8 cellular contexts compared by ENCODE assay signal in genomic region chr2:69012310-69013122, GRCh38. TPM values are rescaled to one million over a fixed set of nuclear protein-coding genes. Genes with fewer than 3 reads are reported as not detected.
DNase-seq lines count a peak whose midpoint lies in the region; ATAC-seq, FAIRE-seq and TF ChIP-seq lines count a peak whose summit lies in the region.

No MANE protein-coding gene starts in this region.

- peaks cover 0 to 16% of the 10 kb centered on the region in 2 experiments; a peak in 3 of 5 replicates for H3K27me3 ChIP-seq in HepG2 (ENCODE audit: control insufficient read depth in 1 of 2, insufficient read depth in 2 of 2, low read length in 2 of 2)

- H3K4me3 ChIP-seq in coronary artery (peak overlapping the region; percentile 95), HepG2 (replicated peaks in 1 of 3; ENCODE audit: insufficient read depth in 1 of 3, low read depth in 2 of 3, low read length in 3 of 3) (peak overlapping the region; percentile 67 to 94 (median 72))

- ATAC-seq in activated CD4-positive, CD25-positive, alpha-beta regulatory T cell treated with anti-CD3 and anti-CD28 coated beads, Interleukin-2, amount 50 U/mL, for 24 hours = no peak
- ATAC-seq in activated B cell treated with CpG ODN at 0.5 μM for 24 hours (ENCODE audit: low read depth) = peak; percentile 58
- ATAC-seq in HepG2 = peak; percentile 55

- no peak overlapping the region for H2AFZ ChIP-seq in HepG2 (ENCODE audit: low read length)

- WGBS in HepG2 (ENCODE audit: low lambda C conversion rate) = 16% methylated on average over 27 of the region's 27 CpGs

- H3K4me1 Mint-ChIP-seq in activated B cell treated with CpG ODN at 0.5 μM for 24 hours = peaks cover 14% of the 10 kb centered on the region

- H3K4me1 ChIP-seq in HepG2 (ENCODE audit: insufficient read depth, low read length) = peaks cover 36% of the 10 kb centered on the region

- POLR2A ChIA-PET in activated B cell treated with CpG ODN at 0.5 μM for 24 hours (lab: Charles Lee) = no interaction called here
- POLR2A ChIA-PET in HepG2 (lab: Yijun Ruan, JAX) = no interaction called here

- H3K9me3 Mint-ChIP-seq in activated B cell treated with CpG ODN at 0.5 μM for 24 hours = no peaks in the 10 kb centered on the region

- H3K36me3 ChIP-seq in HepG2 (replicated peaks in 1 of 2; ENCODE audit: control insufficient read depth in 1 of 2, insufficient read depth in 2 of 2, low read length in 2 of 2) = no peaks in the 10 kb centered on the region

- CTCF ChIA-PET in activated B cell treated with CpG ODN at 0.5 μM for 24 hours (lab: Charles Lee) = no interaction called here
- CTCF ChIA-PET in HepG2 (lab: Yijun Ruan, JAX; ENCODE audit: low intra/inter-chr PET ratio, low total read pairs) = interaction anchor here (1.2 to 3.4 kb wide), 2 partner anchors 69 to 295 kb away, joined by 3 to 13 read pairs; no protein-coding TSS in a partner anchor

- H3K9me3 ChIP-seq in HepG2 (ENCODE audit: low read length) = no peaks in the 10 kb centered on the region

- H3K27ac Mint-ChIP-seq in activated B cell treated with CpG ODN at 0.5 μM for 24 hours = no peak overlapping the region

- H4K20me1 ChIP-seq in HepG2 (ENCODE audit: insufficient read depth, low read length) = no peaks in the 10 kb centered on the region

- no peak for TF ChIP-seq RAD21 in HepG2 (CRISPR knock-in tag; IDR thresholded peaks at IDR 0.05)

- BruUV-seq in HepG2 (replicated peaks; lab: Mats Ljungman, UMichigan) = no TSS peak

- intact Hi-C loops in activated B cell treated with CpG ODN at 0.5 μM for 24 hours (cut with micrococcal nuclease) (loop anchor here (1.0 to 5.0 kb wide), 2 partner anchors 295 to 545 kb away; partner anchors contain the start of genes APLF and FBXO48), HepG2 (cut with micrococcal nuclease; ENCODE audit: unreplicated experiment) (loop anchor here (1.0 to 10.0 kb wide), 2 partner anchors 68 to 422 kb away; partner anchors contain the start of gene NFU1)

- H3K27me3 Mint-ChIP-seq in activated B cell treated with CpG ODN at 0.5 μM for 24 hours = peaks cover 55% of the 10 kb centered on the region

- in situ Hi-C loops in HepG2 (cut with HindIII; ENCODE audit: extremely low pct_ligation_motif_present, low pct_unique_long_range_greater_than_20kb) = no loop called here

- no peaks in the 10 kb centered on the region for H3K79me2 ChIP-seq in HepG2 (ENCODE audit: insufficient read depth, low read length)

- TF ChIP-seq CTCF in activated B cell treated with CpG ODN at 0.5 μM for 24 hours (IDR thresholded peaks at IDR 0.05) (no peak), coronary artery (IDR thresholded peaks at IDR 0.05) (peak; percentile 77), HepG2 (CRISPR knock-in tag; IDR thresholded peaks at IDR 0.05) (peak; percentile 84)

- no peak overlapping the region for H3K9ac ChIP-seq in HepG2 (ENCODE audit: insufficient read depth, low read depth, low read length)

- peak in 3 of 4 experiments; percentile 3 to 18 (median 7) for DNase-seq in activated CD4-positive, CD25-positive, alpha-beta regulatory T cell (lab: John Stamatoyannopoulos, UW)
- peak; percentile 83 for DNase-seq in NCI-H1105 treated with DMSO at 0.1 percent for 48 hours (lab: John Stamatoyannopoulos, UW)
- peak; percentile 33 for DNase-seq in activated B cell treated with CpG ODN at 0.5 μM for 24 hours
- no peak for DNase-seq in coronary artery (ENCODE audit: low spot score)
- DNase-seq in HepG2 (ENCODE audit: low spot score) = peak; percentile 66
- DNase-seq in stimulated activated CD4-positive, alpha-beta T cell treated with anti-CD3 and anti-CD28 coated beads, Interleukin-4, amount 100 ng/mL, for 1 hour = peak; percentile 51
- no peak for DNase-seq in HT-29 (ENCODE audit: low spot score)

- H3K4me3 Mint-ChIP-seq in activated B cell treated with CpG ODN at 0.5 μM for 24 hours = peak overlapping the region; percentile 64

- H3K27ac ChIP-seq in coronary artery = peak overlapping the region; percentile 77 to 96
- no peak overlapping the region for H3K27ac ChIP-seq in HepG2 (ENCODE audit: extremely low read length, insufficient read depth, low read length)

- no peak for TF ChIP-seq POLR2A in HepG2 (IDR thresholded peaks at IDR 0.05; ENCODE audit: insufficient read depth in 1 of 2, low read depth in 2 of 2, low read length in 2 of 2)

- no peak for TF ChIP-seq EP300 in HepG2 (IDR thresholded peaks at IDR 0.05; ENCODE audit: low read depth in 2 of 2, low read length in 2 of 2)
- TF ChIP-seq EP300 in HepG2 (CRISPR knock-in tag; IDR thresholded peaks at IDR 0.05; ENCODE audit: borderline replicate concordance) = no peak

- FAIRE-seq in HepG2 (lab: Jason Lieb, UNC) = peak; percentile 42

- peak overlapping the region; percentile 83 for H3K4me2 ChIP-seq in HepG2 (ENCODE audit: low read depth, low read length)

- H3K36me3 Mint-ChIP-seq in activated B cell treated with CpG ODN at 0.5 μM for 24 hours (ENCODE audit: low read depth) = no peaks in the 10 kb centered on the region

RNA-seq across cellular contexts. Expression of gene ANTXR1, which starts 0.5 kb away (rescaled TPM):
- not detected in 2 replicates for total RNA-seq in activated B cell treated with CpG ODN at 0.5 μM for 24 hours
- total RNA-seq in HepG2 (2016; rRNA removed; fragmentation: Illumina TruSeq; extraction: Trizol) = 9.2 and 12.7 TPM in 2 replicates
- 1.9 and 2.4 TPM in 2 replicates for total RNA-seq in HepG2 (2016; cell fraction: cytosol; rRNA removed; fragmentation: Illumina TruSeq; extraction: Trizol; ENCODE audit: low read depth)
- 7.7 and 13.3 TPM in 2 replicates for total RNA-seq in HepG2 (2016; cell fraction: insoluble cytoplasmic fraction; rRNA removed; fragmentation: Illumina TruSeq; extraction: Trizol)
- 8.7 TPM in 2 replicates for total RNA-seq in HepG2 (2016; cell fraction: membrane; rRNA removed; fragmentation: Illumina TruSeq; extraction: Trizol)
- 25.0 and 27.3 TPM in 2 replicates for total RNA-seq in HepG2 (2016; cell fraction: nucleus; rRNA removed; fragmentation: Illumina TruSeq; extraction: Trizol)
- polyA plus RNA-seq in HepG2 (2011; rRNA removed) = 3.6 and 4.5 TPM in 2 replicates
- polyA plus RNA-seq in HepG2 (2011; cell fraction: cytosol; rRNA removed) = 2.8 and 3.6 TPM in 2 replicates
- polyA plus RNA-seq in HepG2 (2011; cell fraction: nucleus; rRNA removed) = 4.9 and 6.2 TPM in 2 replicates
- polyA plus RNA-seq in HepG2 (2012) = 5.4 and 5.7 TPM in 2 replicates
- polyA plus RNA-seq in HepG2 (2016; cell fraction: cytosol; fragmentation: Illumina TruSeq; extraction: Trizol; ENCODE audit: low read depth) = 2.8 TPM in 2 replicates
- polyA plus RNA-seq in HepG2 (2016; cell fraction: insoluble cytoplasmic fraction; fragmentation: Illumina TruSeq; extraction: Trizol; ENCODE audit: low read depth) = 13.7 and 15.0 TPM in 2 replicates
- 7.6 and 7.7 TPM in 2 replicates for polyA plus RNA-seq in HepG2 (2016; cell fraction: membrane; fragmentation: Illumina TruSeq; extraction: Trizol; ENCODE audit: low read depth)
- polyA plus RNA-seq in HepG2 (2016; cell fraction: nucleus; fragmentation: Illumina TruSeq; extraction: Trizol; ENCODE audit: insufficient read depth, low read depth) = 30.8 and 33.8 TPM in 2 replicates
- polyA minus RNA-seq in HepG2 (2011; rRNA and poly(A)+ RNA removed; ENCODE audit: low replicate concordance) = 9.6 and 50.4 TPM in 2 replicates
- polyA minus RNA-seq in HepG2 (2011; cell fraction: cytosol; rRNA and poly(A)+ RNA removed) = 5.2 and 6.2 TPM in 2 replicates
- polyA minus RNA-seq in HepG2 (2011; cell fraction: nucleus; rRNA and poly(A)+ RNA removed) = 12.5 and 14.8 TPM in 2 replicates
- total RNA-seq in HT-29 (2014; rRNA removed; shearing (Covaris generic)) = not detected in 2 replicates

RNA-seq across cellular contexts. Expression of gene GKN1, which starts 38.1 kb away (rescaled TPM):
- not detected in 2 replicates for total RNA-seq in activated B cell treated with CpG ODN at 0.5 μM for 24 hours
- total RNA-seq in HepG2 (2016; rRNA removed; fragmentation: Illumina TruSeq; extraction: Trizol) = not detected in 2 replicates
- not detected in 2 replicates for total RNA-seq in HepG2 (2016; cell fraction: cytosol; rRNA removed; fragmentation: Illumina TruSeq; extraction: Trizol; ENCODE audit: low read depth)
- not detected in 2 replicates for total RNA-seq in HepG2 (2016; cell fraction: insoluble cytoplasmic fraction; rRNA removed; fragmentation: Illumina TruSeq; extraction: Trizol)
- total RNA-seq in HepG2 (2016; cell fraction: membrane; rRNA removed; fragmentation: Illumina TruSeq; extraction: Trizol) = not detected in 2 replicates
- total RNA-seq in HepG2 (2016; cell fraction: nucleus; rRNA removed; fragmentation: Illumina TruSeq; extraction: Trizol) = not detected in 2 replicates
- not detected in 2 replicates for polyA plus RNA-seq in HepG2 (2011; rRNA removed)
- polyA plus RNA-seq in HepG2 (2011; cell fraction: cytosol; rRNA removed) = not detected in 2 replicates
- polyA plus RNA-seq in HepG2 (2011; cell fraction: nucleus; rRNA removed) = not detected in 2 replicates
- polyA plus RNA-seq in HepG2 (2012) = not detected in 2 replicates
- not detected in 2 replicates for polyA plus RNA-seq in HepG2 (2016; cell fraction: cytosol; fragmentation: Illumina TruSeq; extraction: Trizol; ENCODE audit: low read depth)
- polyA plus RNA-seq in HepG2 (2016; cell fraction: insoluble cytoplasmic fraction; fragmentation: Illumina TruSeq; extraction: Trizol; ENCODE audit: low read depth) = not detected in 2 replicates
- polyA plus RNA-seq in HepG2 (2016; cell fraction: membrane; fragmentation: Illumina TruSeq; extraction: Trizol; ENCODE audit: low read depth) = not detected in 2 replicates
- polyA plus RNA-seq in HepG2 (2016; cell fraction: nucleus; fragmentation: Illumina TruSeq; extraction: Trizol; ENCODE audit: insufficient read depth, low read depth) = not detected in 2 replicates
- not detected in 2 replicates for polyA minus RNA-seq in HepG2 (2011; rRNA and poly(A)+ RNA removed; ENCODE audit: low replicate concordance)
- not detected in 2 replicates for polyA minus RNA-seq in HepG2 (2011; cell fraction: cytosol; rRNA and poly(A)+ RNA removed)
- polyA minus RNA-seq in HepG2 (2011; cell fraction: nucleus; rRNA and poly(A)+ RNA removed) = not detected in 2 replicates
- not detected in 2 replicates for total RNA-seq in HT-29 (2014; rRNA removed; shearing (Covaris generic))

RNA-seq across cellular contexts. Expression of gene GKN2, which starts 59.8 kb away (rescaled TPM):
- total RNA-seq in activated B cell treated with CpG ODN at 0.5 μM for 24 hours = not detected in 2 replicates
- not detected in 2 replicates for total RNA-seq in HepG2 (2016; rRNA removed; fragmentation: Illumina TruSeq; extraction: Trizol)
- total RNA-seq in HepG2 (2016; cell fraction: cytosol; rRNA removed; fragmentation: Illumina TruSeq; extraction: Trizol; ENCODE audit: low read depth) = not detected in 2 replicates
- not detected in 2 replicates for total RNA-seq in HepG2 (2016; cell fraction: insoluble cytoplasmic fraction; rRNA removed; fragmentation: Illumina TruSeq; extraction: Trizol)
- total RNA-seq in HepG2 (2016; cell fraction: membrane; rRNA removed; fragmentation: Illumina TruSeq; extraction: Trizol) = not detected in 2 replicates
- not detected in 2 replicates for total RNA-seq in HepG2 (2016; cell fraction: nucleus; rRNA removed; fragmentation: Illumina TruSeq; extraction: Trizol)
- polyA plus RNA-seq in HepG2 (2011; rRNA removed) = not detected in 2 replicates
- polyA plus RNA-seq in HepG2 (2011; cell fraction: cytosol; rRNA removed) = not detected in 2 replicates
- not detected in 2 replicates for polyA plus RNA-seq in HepG2 (2011; cell fraction: nucleus; rRNA removed)
- not detected in 2 replicates for polyA plus RNA-seq in HepG2 (2012)
- polyA plus RNA-seq in HepG2 (2016; cell fraction: cytosol; fragmentation: Illumina TruSeq; extraction: Trizol; ENCODE audit: low read depth) = not detected in 2 replicates
- not detected in 2 replicates for polyA plus RNA-seq in HepG2 (2016; cell fraction: insoluble cytoplasmic fraction; fragmentation: Illumina TruSeq; extraction: Trizol; ENCODE audit: low read depth)
- polyA plus RNA-seq in HepG2 (2016; cell fraction: membrane; fragmentation: Illumina TruSeq; extraction: Trizol; ENCODE audit: low read depth) = not detected in 2 replicates
- not detected in 2 replicates for polyA plus RNA-seq in HepG2 (2016; cell fraction: nucleus; fragmentation: Illumina TruSeq; extraction: Trizol; ENCODE audit: insufficient read depth, low read depth)
- not detected in 2 replicates for polyA minus RNA-seq in HepG2 (2011; rRNA and poly(A)+ RNA removed; ENCODE audit: low replicate concordance)
- polyA minus RNA-seq in HepG2 (2011; cell fraction: cytosol; rRNA and poly(A)+ RNA removed) = not detected in 2 replicates
- not detected in 2 replicates for polyA minus RNA-seq in HepG2 (2011; cell fraction: nucleus; rRNA and poly(A)+ RNA removed)
- total RNA-seq in HT-29 (2014; rRNA removed; shearing (Covaris generic)) = not detected in 2 replicates

Comparison
In these comparisons a context has a peak if more than half of its experiments do, and no peak if none do; other contexts are left out.
1. DNase-seq: peak in activated CD4-positive, CD25-positive, alpha-beta regulatory T cell (3 of 4), NCI-H1105 treated with DMSO at 0.1 percent for 48 hours (single experiment), activated B cell treated with CpG ODN at 0.5 μM for 24 hours (single experiment), HepG2 (single experiment) and stimulated activated CD4-positive, alpha-beta T cell treated with anti-CD3 and anti-CD28 coated beads, Interleukin-4, amount 100 ng/mL, for 1 hour (single experiment); none in coronary artery (single experiment) and HT-29 (single experiment).
2. ATAC-seq: peak in activated B cell treated with CpG ODN at 0.5 μM for 24 hours (single experiment) and HepG2 (single experiment); none in activated CD4-positive, CD25-positive, alpha-beta regulatory T cell treated with anti-CD3 and anti-CD28 coated beads, Interleukin-2, amount 50 U/mL, for 24 hours (0 of 2).